21 cellular contexts compared by ENCODE assay signal in genomic region chr22:32307617-32308016, GRCh38. TPM values are rescaled to one million over a fixed set of nuclear protein-coding genes. Genes with fewer than 3 reads are reported as not detected.
DNase-seq lines count a peak whose midpoint lies in the region; ATAC-seq, FAIRE-seq and TF ChIP-seq lines count a peak whose summit lies in the region.
"Had no signal": no experiment of that assay in that cellular context is flagged by ENCODE, and none has a peak within 500 bp of the region (broad histone marks: within the 10 kb centered on the region; RNA-seq: fewer than 3 reads in every experiment).

No MANE protein-coding gene starts in this region.

- no peaks in the 10 kb centered on the region for H3K4me1 ChIP-seq in transverse colon
- H3K4me1 ChIP-seq: A549 had no signal

- in situ Hi-C loops in transverse colon (cut with MboI; ENCODE audit: low pct_ligation_motif_present in 1 of 4, low pct_unique_long_range_greater_than_20kb in 1 of 4, low sequenced_read_pairs in 3 of 4): no loop called here

- no peaks in the 10 kb centered on the region for H3K4me1 Mint-ChIP-seq in activated CD8-positive, alpha-beta memory T cell treated with anti-CD3 and anti-CD28 coated beads, Interleukin-2, amount 10 ng/mL, durations not matched to agents 7 days and 5 days
- H3K4me1 Mint-ChIP-seq: CD4-positive, alpha-beta memory T cell had no signal

- DNase-seq in activated CD8-positive, alpha-beta memory T cell treated with anti-CD3 and anti-CD28 coated beads, Interleukin-2, amount 10 ng/mL, durations not matched to agents 7 days and 5 days: peak; percentile 25
- no peak for DNase-seq in activated CD8-positive, alpha-beta memory T cell treated with anti-CD3 and anti-CD28 coated beads, Interleukin-2, amount 50 U/mL, for 48 hours
- DNase-seq in bronchial epithelial cell (ENCODE audit: low read depth): no peak
- peak; percentile 35 for DNase-seq in islet precursor cell
- peak; percentile 81 for DNase-seq in mesenteric fat pad (ENCODE audit: low spot score)
- no peak for DNase-seq in transverse colon
- no peak for DNase-seq in mucosa of gallbladder (ENCODE audit: low spot score)
- DNase-seq: 8988T; ACHN; C1 segment of cervical spinal cord; CD4-positive, alpha-beta memory T cell; COR-L47; DMS153; DND-41; GM23248; H9 had no signal

- H3K27me3 ChIP-seq in bronchial epithelial cell (ENCODE audit: control insufficient read depth, insufficient read depth, low read length) (no peaks in the 10 kb centered on the region), transverse colon (peaks cover 10% of the 10 kb centered on the region)

- peaks cover 21% of the 10 kb centered on the region for H3K27me3 Mint-ChIP-seq in activated CD8-positive, alpha-beta memory T cell treated with anti-CD3 and anti-CD28 coated beads, Interleukin-2, amount 10 ng/mL, durations not matched to agents 7 days and 5 days

- no peaks in the 10 kb centered on the region for H3K36me3 ChIP-seq in bronchial epithelial cell (ENCODE audit: control insufficient read depth, insufficient read depth, low read length)
- no peaks in the 10 kb centered on the region for H3K36me3 ChIP-seq in transverse colon

- TF ChIP-seq CTCF in bronchial epithelial cell (IDR thresholded peaks at IDR 0.05; ENCODE audit: insufficient read depth, low read length, severe bottlenecking) (no peak), transverse colon (IDR thresholded peaks at IDR 0.05) (no peak)

- no peak overlapping the region for H3K4me3 Mint-ChIP-seq in activated CD8-positive, alpha-beta memory T cell treated with anti-CD3 and anti-CD28 coated beads, Interleukin-2, amount 10 ng/mL, durations not matched to agents 7 days and 5 days
- H3K4me3 Mint-ChIP-seq: CD4-positive, alpha-beta memory T cell; H9 had no signal

- H3K27ac Mint-ChIP-seq in activated CD8-positive, alpha-beta memory T cell treated with anti-CD3 and anti-CD28 coated beads, Interleukin-2, amount 10 ng/mL, durations not matched to agents 7 days and 5 days: no peak overlapping the region
- H3K27ac Mint-ChIP-seq: CD4-positive, alpha-beta memory T cell; H9 had no signal

- FAIRE-seq in bronchial epithelial cell (lab: Jason Lieb, UNC): peak; percentile 75
- FAIRE-seq: A549, G401.6, GM12892 had no signal

- CTCF ChIA-PET in activated CD8-positive, alpha-beta memory T cell treated with anti-CD3 and anti-CD28 coated beads, Interleukin-2, amount 10 ng/mL, durations not matched to agents 7 days and 5 days (lab: Charles Lee): no interaction called here

- TF ChIP-seq POLR2A in transverse colon (IDR thresholded peaks at IDR 0.05): no peak

- 52 to 71% methylated on average over 2 to 7 of the region's 7 CpGs for WGBS in transverse colon (ENCODE audit: low coverage in 1 of 2), 2 donors

- no peak for TF ChIP-seq EP300 in transverse colon (IDR thresholded peaks at IDR 0.05; ENCODE audit: low read depth)

- ATAC-seq in activated CD8-positive, alpha-beta memory T cell treated with anti-CD3 and anti-CD28 coated beads, Interleukin-2, amount 10 ng/mL, durations not matched to agents 7 days and 5 days: no peak
- ATAC-seq: A549, HCT116 had no signal

- no peaks in the 10 kb centered on the region for H3K9me3 Mint-ChIP-seq in activated CD8-positive, alpha-beta memory T cell treated with anti-CD3 and anti-CD28 coated beads, Interleukin-2, amount 10 ng/mL, durations not matched to agents 7 days and 5 days (ENCODE audit: low read depth)
- H3K9me3 Mint-ChIP-seq: H9 had no signal

- no peaks in the 10 kb centered on the region for H3K36me3 Mint-ChIP-seq in activated CD8-positive, alpha-beta memory T cell treated with anti-CD3 and anti-CD28 coated beads, Interleukin-2, amount 10 ng/mL, durations not matched to agents 7 days and 5 days

- H3K4me3 ChIP-seq in bronchial epithelial cell (ENCODE audit: low read depth, low read length): no peak overlapping the region
- H3K4me3 ChIP-seq in transverse colon: no peak overlapping the region
- H3K4me3 ChIP-seq: A549, GM23248 had no signal

- no peak overlapping the region for H3K27ac ChIP-seq in transverse colon
- H3K27ac ChIP-seq: A549, GM23248 had no signal

- intact Hi-C loops in transverse colon (cut with DNase I; ENCODE audit: low total_unique reads): no loop called here

- no peaks in the 10 kb centered on the region for H3K9me3 ChIP-seq in transverse colon
- H3K9me3 ChIP-seq: A549 had no signal

RNA-seq across cellular contexts. Expression of gene RFPL3, which starts 50.0 kb away (rescaled TPM):
- total RNA-seq in activated CD8-positive, alpha-beta memory T cell treated with anti-CD3 and anti-CD28 coated beads, Interleukin-2, amount 10 ng/mL, durations not matched to agents 7 days and 5 days: not detected
- total RNA-seq in bronchial epithelial cell (not detected in 2 replicates), mesenteric fat pad (not detected), transverse colon (not detected), mucosa of gallbladder (not detected)
- total RNA-seq: CD4-positive, alpha-beta memory T cell; GM23248; H4; H9 had no signal

RNA-seq across cellular contexts. Expression of gene SLC5A4, which starts 52.5 kb away (rescaled TPM):
- not detected for total RNA-seq in activated CD8-positive, alpha-beta memory T cell treated with anti-CD3 and anti-CD28 coated beads, Interleukin-2, amount 10 ng/mL, durations not matched to agents 7 days and 5 days
- total RNA-seq in bronchial epithelial cell (not detected in 2 replicates), mesenteric fat pad (1.1 TPM), transverse colon (under 1 TPM in 1 of 4 donors, not detected in 3; 0.41 TPM), mucosa of gallbladder (0.81 TPM)
- total RNA-seq: CD4-positive, alpha-beta memory T cell; GM23248; H9 had no signal

Comparison
In these comparisons a context has a peak if more than half of its experiments do, and no peak if none do; other contexts are left out.
1. DNase-seq: peak in activated CD8-positive, alpha-beta memory T cell treated with anti-CD3 and anti-CD28 coated beads, Interleukin-2, amount 10 ng/mL, durations not matched to agents 7 days and 5 days (single experiment), islet precursor cell (single experiment) and mesenteric fat pad (single experiment); none in activated CD8-positive, alpha-beta memory T cell treated with anti-CD3 and anti-CD28 coated beads, Interleukin-2, amount 50 U/mL, for 48 hours (single experiment), bronchial epithelial cell (single experiment), transverse colon (single experiment) and mucosa of gallbladder (single experiment).